Comparison of ENCODE assay signal across 8 cellular contexts in genomic region chr2:103161456-103162289, GRCh38.
DNase-seq lines count a peak whose midpoint lies in the region; ATAC-seq and TF ChIP-seq lines count a peak whose summit lies in the region.

No MANE protein-coding gene starts in this region.

- no peak overlapping the region for H3K4me3 ChIP-seq in MM.1S (ENCODE audit: low read length)
- H3K4me3 ChIP-seq in SJCRH30: no peak overlapping the region
- H3K4me3 ChIP-seq in fibroblast of the aortic adventitia (ENCODE audit: low read depth, low read length): no peak overlapping the region

- H3K79me2 ChIP-seq in MM.1S (ENCODE audit: low read length): no peaks in the 10 kb centered on the region

- H2AFZ ChIP-seq in MM.1S (ENCODE audit: low read length): no peak overlapping the region

- no peaks in the 10 kb centered on the region for H3K4me1 ChIP-seq in MM.1S (ENCODE audit: low read length)
- 0 out of 2 replicates have a peak, but pooled peaks cover 4% of the 10 kb centered on the region for H3K4me1 ChIP-seq in SJCRH30

- DNase-seq in G401 (ENCODE audit: low spot score): peak; percentile 36
- DNase-seq in MM.1S: peak; percentile 61
- DNase-seq in SJCRH30: peak; percentile 42 to 81
- peak; percentile 43 for DNase-seq in fibroblast of the aortic adventitia (ENCODE audit: low read depth)
- peak; percentile 82 for DNase-seq in pons (ENCODE audit: low spot score)
- DNase-seq in NCI-H187 (lab: John Stamatoyannopoulos, UW): no peak
- DNase-seq in stimulated activated naive CD8-positive, alpha-beta T cell treated with anti-CD3 and anti-CD28 coated beads, Interleukin-15, Interleukin-2, amounts not matched to agents 100 U/mL and 50 U/mL, for 24 hours: no peak

- H3F3A ChIP-seq in MM.1S (ENCODE audit: insufficient read depth, low read length): no peaks in the 10 kb centered on the region

- H3K4me2 ChIP-seq in MM.1S (ENCODE audit: low read depth, low read length): no peak overlapping the region

- no peaks in the 10 kb centered on the region for H3K9me2 ChIP-seq in MM.1S (replicated peaks; ENCODE audit: insufficient read depth, low read length)

- H3K9ac ChIP-seq in MM.1S (ENCODE audit: low read length): no peak overlapping the region

- H3K27me3 ChIP-seq in MM.1S (replicated peaks; ENCODE audit: insufficient read depth, low read length): no peaks in the 10 kb centered on the region
- H3K27me3 ChIP-seq in SJCRH30: no peaks in the 10 kb centered on the region

- H3K36me3 ChIP-seq in MM.1S (replicated peaks; ENCODE audit: insufficient read depth, low read length) (no peaks in the 10 kb centered on the region), SJCRH30 (no peaks in the 10 kb centered on the region)

- peak; percentile 76 for ATAC-seq in GM21529 (IDR thresholded peaks at IDR 0.05; ENCODE audit: unreplicated experiment)
- ATAC-seq in stimulated activated naive CD8-positive, alpha-beta T cell treated with anti-CD3 and anti-CD28 coated beads, Interleukin-15, Interleukin-2, amounts not matched to agents 100 U/mL and 50 U/mL, for 24 hours: no peak

- no peaks in the 10 kb centered on the region for H4K20me1 ChIP-seq in MM.1S (ENCODE audit: insufficient read depth, low read length)

- in situ Hi-C loops in G401 (cut with HindIII; ENCODE audit: low sequenced_read_pairs): no loop called here

- H3K27ac ChIP-seq in MM.1S (ENCODE audit: low read length) (no peak overlapping the region), SJCRH30 (no peak overlapping the region)

- H3K9me3 ChIP-seq in MM.1S (replicated peaks; ENCODE audit: insufficient read depth, low read length) (no peaks in the 10 kb centered on the region), SJCRH30 (replicated peaks) (no peaks in the 10 kb centered on the region)

- TF ChIP-seq CTCF in MM.1S (IDR thresholded peaks at IDR 0.05; ENCODE audit: low read length) (peak; percentile 85), fibroblast of the aortic adventitia (IDR thresholded peaks at IDR 0.05; ENCODE audit: insufficient read depth, low read length) (peak; percentile 67)

Comparison
In these comparisons a context has a peak if more than half of its experiments do, and no peak if none do; other contexts are left out.
1. DNase-seq: peak in G401 (single experiment), MM.1S (single experiment), SJCRH30 (2 of 2), fibroblast of the aortic adventitia (single experiment) and pons (single experiment); none in NCI-H187 (0 of 2) and stimulated activated naive CD8-positive, alpha-beta T cell treated with anti-CD3 and anti-CD28 coated beads, Interleukin-15, Interleukin-2, amounts not matched to agents 100 U/mL and 50 U/mL, for 24 hours (single experiment).